8 cellular contexts compared by ENCODE assay signal in genomic region chr9:121059998-121060636, GRCh38. TPM values are rescaled to one million over a fixed set of nuclear protein-coding genes. Genes with fewer than 3 reads are reported as not detected.
A peak's percentile ranks its signal among the peaks of the same experiment; 100 is the strongest.
DNase-seq lines count a peak whose midpoint lies in the region; ATAC-seq and TF ChIP-seq lines count a peak whose summit lies in the region.

No MANE protein-coding gene starts in this region.

- H3K4me1 ChIP-seq in MM.1S (ENCODE audit: low read length), result no peaks in the 10 kb centered on the region
- H3K4me1 ChIP-seq in effector memory CD4-positive, alpha-beta T cell (ENCODE audit: control insufficient read depth, insufficient read depth, low read length, poor library complexity, severe bottlenecking), result peaks cover 11% of the 10 kb centered on the region

- H3K4me3 Mint-ChIP-seq in naive B cell, result no peak overlapping the region

- TF ChIP-seq CTCF in MM.1S (IDR thresholded peaks at IDR 0.05; ENCODE audit: low read length) (peak; percentile 75), epithelial cell of esophagus (IDR thresholded peaks at IDR 0.05; ENCODE audit: insufficient read depth, low read depth, low read length, missing control alignments) (peak; percentile 76)

- H3K36me3 Mint-ChIP-seq in naive B cell, result peaks cover 0 to 20% of the 10 kb centered on the region in 2 donors

- no peaks in the 10 kb centered on the region for H3K9me3 ChIP-seq in MM.1S (replicated peaks; ENCODE audit: insufficient read depth, low read length)
- H3K9me3 ChIP-seq in effector memory CD4-positive, alpha-beta T cell (ENCODE audit: control insufficient read depth, low read length), result no peaks in the 10 kb centered on the region

- no peak overlapping the region for H2AFZ ChIP-seq in MM.1S (ENCODE audit: low read length)

- peaks cover 0 to 8% (median 8%) of the 10 kb centered on the region in 3 donors for H3K4me1 Mint-ChIP-seq in naive B cell

- intact Hi-C loops in Right ventricle myocardium superior (cut with DNase I) (loop anchor here (5.0 kb wide), 2 partner anchors 78 to 303 kb away; no protein-coding TSS in a partner anchor), cardiac septum (cut with DNase I) (loop anchor here (5.0 kb wide), 2 partner anchors 73 to 303 kb away; no protein-coding TSS in a partner anchor)

- DNase-seq in Right ventricle myocardium superior (no peak), cardiac septum (ENCODE audit: low spot score) (no peak), MM.1S (peak; percentile 71), SK-MEL-5 (ENCODE audit: low read depth, low spot score) (peak; percentile 78), epithelial cell of esophagus (ENCODE audit: low read depth) (peak; percentile 77), naive B cell (peak; percentile 46)
- no peak for DNase-seq in effector memory CD4-positive, alpha-beta T cell

- no peaks in the 10 kb centered on the region for H3K27me3 ChIP-seq in MM.1S (replicated peaks; ENCODE audit: insufficient read depth, low read length)
- H3K27me3 ChIP-seq in effector memory CD4-positive, alpha-beta T cell (replicated peaks; ENCODE audit: control insufficient read depth, insufficient read depth, low read length, poor library complexity, severe bottlenecking), result no peaks in the 10 kb centered on the region

- H3K4me3 ChIP-seq in MM.1S (ENCODE audit: low read length) (no peak overlapping the region), epithelial cell of esophagus (ENCODE audit: low read length) (no peak overlapping the region)
- H3K4me3 ChIP-seq in effector memory CD4-positive, alpha-beta T cell (ENCODE audit: insufficient read depth, low read depth, low read length, poor library complexity, severe bottlenecking), result no peak overlapping the region

- H3K27ac ChIP-seq in MM.1S (ENCODE audit: low read length), result no peak overlapping the region
- no peak overlapping the region for H3K27ac ChIP-seq in effector memory CD4-positive, alpha-beta T cell (ENCODE audit: insufficient read depth, low read length, poor library complexity, severe bottlenecking)

- H3K9me3 Mint-ChIP-seq in naive B cell, result peaks cover 0 to 18% (median 3%) of the 10 kb centered on the region in 7 donors

- H3K36me3 ChIP-seq in MM.1S (replicated peaks; ENCODE audit: insufficient read depth, low read length), result no peaks in the 10 kb centered on the region
- H3K36me3 ChIP-seq in effector memory CD4-positive, alpha-beta T cell (ENCODE audit: control insufficient read depth, insufficient read depth, low read length), result no peaks in the 10 kb centered on the region

- no peaks in the 10 kb centered on the region for H3F3A ChIP-seq in MM.1S (ENCODE audit: insufficient read depth, low read length)

- no peaks in the 10 kb centered on the region for H3K27me3 Mint-ChIP-seq in naive B cell

- no peak overlapping the region for H3K9ac ChIP-seq in MM.1S (ENCODE audit: low read length)

- H3K27ac Mint-ChIP-seq in naive B cell, result no peak overlapping the region

- H3K9me2 ChIP-seq in MM.1S (replicated peaks; ENCODE audit: insufficient read depth, low read length), result no peaks in the 10 kb centered on the region

- H3K4me2 ChIP-seq in MM.1S (ENCODE audit: low read depth, low read length), result no peak overlapping the region

- ATAC-seq in Right ventricle myocardium superior (ENCODE audit: poor library complexity) (peak; percentile 36), naive B cell (ENCODE audit: low read depth in 2 of 2) (peak; percentile 41 to 58), GM18861 (IDR thresholded peaks at IDR 0.05; ENCODE audit: unreplicated experiment) (no peak)

- no peaks in the 10 kb centered on the region for H3K79me2 ChIP-seq in MM.1S (ENCODE audit: low read length)

- H4K20me1 ChIP-seq in MM.1S (ENCODE audit: insufficient read depth, low read length), result no peaks in the 10 kb centered on the region

- in situ Hi-C loops in SK-MEL-5 (cut with HindIII; ENCODE audit: low pct_unique_long_range_greater_than_20kb, low sequenced_read_pairs), result no loop called here

RNA-seq across cellular contexts. Expression of gene C5, which starts 10.0 kb away (rescaled TPM):
- total RNA-seq in Right ventricle myocardium superior (1.0 TPM), cardiac septum (1.1 TPM)
- total RNA-seq in SK-MEL-5 (2014; rRNA removed; shearing (Covaris generic)), result 1.8 and 1.9 TPM in 2 replicates
- polyA plus RNA-seq in SK-MEL-5 (2015; cell fraction: cytosol; rRNA removed), result 0.85 and 2.5 TPM in 2 replicates
- 5.3 and 9.1 TPM in 2 replicates for polyA plus RNA-seq in SK-MEL-5 (2015; cell fraction: nucleus; rRNA removed)
- 1 to 10 TPM in 2 of 6 donors, under 1 TPM in 3, not detected in 1; 0.47 to 1.7 (median 0.74) TPM for polyA plus RNA-seq in naive B cell (ENCODE audit: low read depth in 6 of 6)

RNA-seq across cellular contexts. Expression of gene CNTRL, which starts 14.6 kb away (rescaled TPM):
- total RNA-seq in Right ventricle myocardium superior, result 2.6 TPM
- 4.2 TPM for total RNA-seq in cardiac septum
- total RNA-seq in SK-MEL-5 (2014; rRNA removed; shearing (Covaris generic)), result 27.2 and 28.9 TPM in 2 replicates
- polyA plus RNA-seq in SK-MEL-5 (2015; cell fraction: cytosol; rRNA removed), result 15.9 and 21.2 TPM in 2 replicates
- polyA plus RNA-seq in SK-MEL-5 (2015; cell fraction: nucleus; rRNA removed), result 36.1 and 40.0 TPM in 2 replicates
- 10 to 100 TPM in 5 of 6 donors, 1 to 10 TPM in 1; 7.5 to 43.2 (median 20.5) TPM for polyA plus RNA-seq in naive B cell (ENCODE audit: low read depth in 6 of 6)

Comparison
In these comparisons a context has a peak if more than half of its experiments do, and no peak if none do; other contexts are left out.
1. DNase-seq: peak in MM.1S (single experiment), SK-MEL-5 (single experiment), epithelial cell of esophagus (single experiment) and naive B cell (single experiment); none in Right ventricle myocardium superior (single experiment), cardiac septum (single experiment) and effector memory CD4-positive, alpha-beta T cell (0 of 3).